1 cellular context compared by ENCODE assay signal in genomic region chr2:74871414-74871813, GRCh38.
TF ChIP-seq lines count a peak whose summit lies in the region.

No MANE protein-coding gene starts in this region.

TF ChIP-seq in WTC11, 78 proteins besides CTCF, POLR2A, EP300 and RAD21 (continued from another document):
- no peak for TF ChIP-seq ZNF532 (CRISPR knock-in tag; IDR thresholded peaks at IDR 0.05; ENCODE audit: borderline replicate concordance)
- no peak for TF ChIP-seq AR (CRISPR knock-in tag; IDR thresholded peaks at IDR 0.05)
- TF ChIP-seq ZNF138 (CRISPR knock-in tag; conservative IDR thresholded peaks at IDR 0.05) = no peak
- TF ChIP-seq EMX1 (CRISPR knock-in tag; IDR thresholded peaks at IDR 0.05) = no peak
- TF ChIP-seq TCF7 (CRISPR knock-in tag; IDR thresholded peaks at IDR 0.05; ENCODE audit: low read depth) = no peak
- no peak for TF ChIP-seq ZNF263 (CRISPR knock-in tag; IDR thresholded peaks at IDR 0.05; ENCODE audit: low read depth)
- no peak for TF ChIP-seq MLX (CRISPR knock-in tag; IDR thresholded peaks at IDR 0.05)
- no peak for TF ChIP-seq USF1 (CRISPR knock-in tag; IDR thresholded peaks at IDR 0.05)
- TF ChIP-seq PREB (CRISPR knock-in tag; IDR thresholded peaks at IDR 0.05; ENCODE audit: borderline replicate concordance) = no peak
